Comparison of ENCODE assay signal across 10 cellular contexts in genomic region chr14:93384256-93384655, GRCh38. TPM values are rescaled to one million over a fixed set of nuclear protein-coding genes. Genes with fewer than 3 reads are reported as not detected.
DNase-seq lines count a peak whose midpoint lies in the region.
"Had no signal": no experiment of that assay in that cellular context is flagged by ENCODE, and none has a peak within 500 bp of the region (broad histone marks: within the 10 kb centered on the region; RNA-seq: fewer than 3 reads in every experiment).

No MANE protein-coding gene starts in this region.

- H3K27ac ChIP-seq in angular gyrus (ENCODE audit: low read depth, low read length) (peak overlapping the region; percentile 88), cingulate gyrus (ENCODE audit: low read depth, low read length) (peak overlapping the region; percentile 78), temporal lobe (ENCODE audit: low read depth, low read length) (peak overlapping the region; percentile 94)

- DNase-seq in COR-L47 (lab: John Stamatoyannopoulos, UW): peak; percentile 1
- peak; percentile 87 for DNase-seq in globus pallidus (ENCODE audit: low spot score)
- peak; percentile 78 for DNase-seq in medulla oblongata (ENCODE audit: extremely low spot score)
- peak; percentile 82 for DNase-seq in putamen (ENCODE audit: low spot score)

RNA-seq across cellular contexts. Expression of gene COX8C, which starts 37.3 kb away (rescaled TPM):
- not detected for total RNA-seq in temporal lobe
- total RNA-seq: Caco-2; CD4-positive, alpha-beta memory T cell; HFFc6 had no signal

RNA-seq across cellular contexts. Expression of gene UNC79, which starts 46.5 kb away (rescaled TPM):
- total RNA-seq in temporal lobe: 33.9 TPM

RNA-seq across cellular contexts. Expression of gene BTBD7, which starts 51.4 kb away (rescaled TPM):
- 32.5 TPM for total RNA-seq in temporal lobe

Comparison
In these comparisons a context has a peak if more than half of its experiments do, and no peak if none do; other contexts are left out.
1. Peak in every context shown above with its lines: DNase-seq and H3K27ac ChIP-seq.
2. DNase-seq: peak in every context shown above with its lines; median percentile 87 in globus pallidus; 82 in putamen; 78 in medulla oblongata; 1 in COR-L47.